In the genomic region with DNA sequence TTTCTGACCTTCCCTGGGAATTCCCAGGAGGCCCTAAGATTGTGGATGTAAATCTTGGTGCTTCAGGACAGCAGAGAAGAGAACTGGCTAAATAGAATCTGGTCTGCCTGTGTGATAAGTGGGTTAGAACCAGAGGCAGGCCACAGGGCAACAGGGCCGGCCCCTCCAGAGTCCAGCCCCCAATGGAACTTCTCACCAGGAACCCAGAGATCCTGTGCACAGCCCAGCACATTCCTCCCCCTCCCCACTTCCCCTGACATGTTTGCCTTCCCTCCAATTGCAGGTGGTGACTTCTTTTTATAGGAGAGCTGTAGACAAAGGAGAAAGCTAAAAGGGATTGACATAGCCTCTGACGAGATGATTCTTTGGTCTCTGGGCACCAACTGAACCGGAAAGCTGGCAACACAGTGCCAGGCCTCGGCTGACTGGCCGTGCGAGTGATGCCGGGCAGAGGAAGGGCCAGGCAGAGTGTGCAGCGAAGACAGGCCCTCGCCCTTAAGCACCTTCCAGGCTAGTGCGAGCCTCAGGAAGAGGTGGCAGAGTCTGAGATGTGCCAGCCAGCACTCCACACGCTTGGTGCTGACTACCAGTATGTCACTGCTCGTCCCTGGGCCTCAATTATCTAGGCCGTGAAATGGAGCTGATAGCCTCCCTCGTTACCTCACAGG, we compare ENCODE assay signal across 1 cellular context.
TF ChIP-seq lines count a peak whose summit lies in the region.

No MANE protein-coding gene starts in this region.

TF ChIP-seq in GM23338, 12 proteins besides CTCF, POLR2A, EP300 and RAD21 (continued from another document):
- TF ChIP-seq, protein P1, sequence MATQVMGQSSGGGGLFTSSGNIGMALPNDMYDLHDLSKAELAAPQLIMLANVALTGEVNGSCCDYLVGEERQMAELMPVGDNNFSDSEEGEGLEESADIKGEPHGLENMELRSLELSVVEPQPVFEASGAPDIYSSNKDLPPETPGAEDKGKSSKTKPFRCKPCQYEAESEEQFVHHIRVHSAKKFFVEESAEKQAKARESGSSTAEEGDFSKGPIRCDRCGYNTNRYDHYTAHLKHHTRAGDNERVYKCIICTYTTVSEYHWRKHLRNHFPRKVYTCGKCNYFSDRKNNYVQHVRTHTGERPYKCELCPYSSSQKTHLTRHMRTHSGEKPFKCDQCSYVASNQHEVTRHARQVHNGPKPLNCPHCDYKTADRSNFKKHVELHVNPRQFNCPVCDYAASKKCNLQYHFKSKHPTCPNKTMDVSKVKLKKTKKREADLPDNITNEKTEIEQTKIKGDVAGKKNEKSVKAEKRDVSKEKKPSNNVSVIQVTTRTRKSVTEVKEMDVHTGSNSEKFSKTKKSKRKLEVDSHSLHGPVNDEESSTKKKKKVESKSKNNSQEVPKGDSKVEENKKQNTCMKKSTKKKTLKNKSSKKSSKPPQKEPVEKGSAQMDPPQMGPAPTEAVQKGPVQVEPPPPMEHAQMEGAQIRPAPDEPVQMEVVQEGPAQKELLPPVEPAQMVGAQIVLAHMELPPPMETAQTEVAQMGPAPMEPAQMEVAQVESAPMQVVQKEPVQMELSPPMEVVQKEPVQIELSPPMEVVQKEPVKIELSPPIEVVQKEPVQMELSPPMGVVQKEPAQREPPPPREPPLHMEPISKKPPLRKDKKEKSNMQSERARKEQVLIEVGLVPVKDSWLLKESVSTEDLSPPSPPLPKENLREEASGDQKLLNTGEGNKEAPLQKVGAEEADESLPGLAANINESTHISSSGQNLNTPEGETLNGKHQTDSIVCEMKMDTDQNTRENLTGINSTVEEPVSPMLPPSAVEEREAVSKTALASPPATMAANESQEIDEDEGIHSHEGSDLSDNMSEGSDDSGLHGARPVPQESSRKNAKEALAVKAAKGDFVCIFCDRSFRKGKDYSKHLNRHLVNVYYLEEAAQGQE (IDR thresholded peaks at IDR 0.05; ENCODE audit: unreplicated experiment) = no peak
- no peak for TF ChIP-seq JUNB (IDR thresholded peaks at IDR 0.05; ENCODE audit: unreplicated experiment)
- TF ChIP-seq CREB1 (CRISPR knock-in tag; IDR thresholded peaks at IDR 0.05; ENCODE audit: low read depth) = no peak
- no peak for TF ChIP-seq EZH2 (IDR thresholded peaks at IDR 0.05; ENCODE audit: low read depth, unreplicated experiment)
- TF ChIP-seq, protein P2, sequence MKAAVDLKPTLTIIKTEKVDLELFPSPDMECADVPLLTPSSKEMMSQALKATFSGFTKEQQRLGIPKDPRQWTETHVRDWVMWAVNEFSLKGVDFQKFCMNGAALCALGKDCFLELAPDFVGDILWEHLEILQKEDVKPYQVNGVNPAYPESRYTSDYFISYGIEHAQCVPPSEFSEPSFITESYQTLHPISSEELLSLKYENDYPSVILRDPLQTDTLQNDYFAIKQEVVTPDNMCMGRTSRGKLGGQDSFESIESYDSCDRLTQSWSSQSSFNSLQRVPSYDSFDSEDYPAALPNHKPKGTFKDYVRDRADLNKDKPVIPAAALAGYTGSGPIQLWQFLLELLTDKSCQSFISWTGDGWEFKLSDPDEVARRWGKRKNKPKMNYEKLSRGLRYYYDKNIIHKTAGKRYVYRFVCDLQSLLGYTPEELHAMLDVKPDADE (IDR thresholded peaks at IDR 0.05) = no peak
- TF ChIP-seq ZNF331 (CRISPR knock-in tag; IDR thresholded peaks at IDR 0.05; ENCODE audit: low read depth) = no peak
- TF ChIP-seq, protein P3, sequence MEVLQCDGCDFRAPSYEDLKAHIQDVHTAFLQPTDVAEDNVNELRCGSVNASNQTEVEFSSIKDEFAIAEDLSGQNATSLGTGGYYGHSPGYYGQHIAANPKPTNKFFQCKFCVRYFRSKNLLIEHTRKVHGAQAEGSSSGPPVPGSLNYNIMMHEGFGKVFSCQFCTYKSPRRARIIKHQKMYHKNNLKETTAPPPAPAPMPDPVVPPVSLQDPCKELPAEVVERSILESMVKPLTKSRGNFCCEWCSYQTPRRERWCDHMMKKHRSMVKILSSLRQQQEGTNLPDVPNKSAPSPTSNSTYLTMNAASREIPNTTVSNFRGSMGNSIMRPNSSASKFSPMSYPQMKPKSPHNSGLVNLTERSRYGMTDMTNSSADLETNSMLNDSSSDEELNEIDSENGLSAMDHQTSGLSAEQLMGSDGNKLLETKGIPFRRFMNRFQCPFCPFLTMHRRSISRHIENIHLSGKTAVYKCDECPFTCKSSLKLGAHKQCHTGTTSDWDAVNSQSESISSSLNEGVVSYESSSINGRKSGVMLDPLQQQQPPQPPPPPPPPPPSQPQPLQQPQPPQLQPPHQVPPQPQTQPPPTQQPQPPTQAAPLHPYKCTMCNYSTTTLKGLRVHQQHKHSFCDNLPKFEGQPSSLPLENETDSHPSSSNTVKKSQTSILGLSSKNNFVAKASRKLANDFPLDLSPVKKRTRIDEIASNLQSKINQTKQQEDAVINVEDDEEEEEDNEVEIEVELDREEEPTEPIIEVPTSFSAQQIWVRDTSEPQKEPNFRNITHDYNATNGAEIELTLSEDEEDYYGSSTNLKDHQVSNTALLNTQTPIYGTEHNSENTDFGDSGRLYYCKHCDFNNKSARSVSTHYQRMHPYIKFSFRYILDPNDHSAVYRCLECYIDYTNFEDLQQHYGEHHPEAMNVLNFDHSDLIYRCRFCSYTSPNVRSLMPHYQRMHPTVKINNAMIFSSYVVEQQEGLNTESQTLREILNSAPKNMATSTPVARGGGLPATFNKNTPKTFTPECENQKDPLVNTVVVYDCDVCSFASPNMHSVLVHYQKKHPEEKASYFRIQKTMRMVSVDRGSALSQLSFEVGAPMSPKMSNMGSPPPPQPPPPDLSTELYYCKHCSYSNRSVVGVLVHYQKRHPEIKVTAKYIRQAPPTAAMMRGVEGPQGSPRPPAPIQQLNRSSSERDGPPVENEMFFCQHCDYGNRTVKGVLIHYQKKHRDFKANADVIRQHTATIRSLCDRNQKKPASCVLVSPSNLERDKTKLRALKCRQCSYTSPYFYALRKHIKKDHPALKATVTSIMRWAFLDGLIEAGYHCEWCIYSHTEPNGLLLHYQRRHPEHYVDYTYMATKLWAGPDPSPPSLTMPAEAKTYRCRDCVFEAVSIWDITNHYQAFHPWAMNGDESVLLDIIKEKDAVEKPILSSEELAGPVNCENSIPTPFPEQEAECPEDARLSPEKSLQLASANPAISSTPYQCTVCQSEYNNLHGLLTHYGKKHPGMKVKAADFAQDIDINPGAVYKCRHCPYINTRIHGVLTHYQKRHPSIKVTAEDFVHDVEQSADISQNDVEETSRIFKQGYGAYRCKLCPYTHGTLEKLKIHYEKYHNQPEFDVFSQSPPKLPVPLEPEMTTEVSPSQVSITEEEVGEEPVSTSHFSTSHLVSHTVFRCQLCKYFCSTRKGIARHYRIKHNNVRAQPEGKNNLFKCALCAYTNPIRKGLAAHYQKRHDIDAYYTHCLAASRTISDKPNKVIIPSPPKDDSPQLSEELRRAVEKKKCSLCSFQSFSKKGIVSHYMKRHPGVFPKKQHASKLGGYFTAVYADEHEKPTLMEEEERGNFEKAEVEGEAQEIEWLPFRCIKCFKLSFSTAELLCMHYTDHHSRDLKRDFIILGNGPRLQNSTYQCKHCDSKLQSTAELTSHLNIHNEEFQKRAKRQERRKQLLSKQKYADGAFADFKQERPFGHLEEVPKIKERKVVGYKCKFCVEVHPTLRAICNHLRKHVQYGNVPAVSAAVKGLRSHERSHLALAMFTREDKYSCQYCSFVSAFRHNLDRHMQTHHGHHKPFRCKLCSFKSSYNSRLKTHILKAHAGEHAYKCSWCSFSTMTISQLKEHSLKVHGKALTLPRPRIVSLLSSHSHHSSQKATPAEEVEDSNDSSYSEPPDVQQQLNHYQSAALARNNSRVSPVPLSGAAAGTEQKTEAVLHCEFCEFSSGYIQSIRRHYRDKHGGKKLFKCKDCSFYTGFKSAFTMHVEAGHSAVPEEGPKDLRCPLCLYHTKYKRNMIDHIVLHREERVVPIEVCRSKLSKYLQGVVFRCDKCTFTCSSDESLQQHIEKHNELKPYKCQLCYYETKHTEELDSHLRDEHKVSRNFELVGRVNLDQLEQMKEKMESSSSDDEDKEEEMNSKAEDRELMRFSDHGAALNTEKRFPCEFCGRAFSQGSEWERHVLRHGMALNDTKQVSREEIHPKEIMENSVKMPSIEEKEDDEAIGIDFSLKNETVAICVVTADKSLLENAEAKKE (CRISPR knock-in tag; IDR thresholded peaks at IDR 0.05) = no peak
- TF ChIP-seq STAT1 (IDR thresholded peaks at IDR 0.05; ENCODE audit: unreplicated experiment) = no peak
- TF ChIP-seq ZNF114 (CRISPR knock-in tag; IDR thresholded peaks at IDR 0.05) = no peak
- TF ChIP-seq NANOG (IDR thresholded peaks at IDR 0.05; ENCODE audit: borderline replicate concordance) = no peak
- TF ChIP-seq POLR2AphosphoS5 (IDR thresholded peaks at IDR 0.05; ENCODE audit: low read depth) = no peak
